Comparison of ENCODE assay signal across 8 cellular contexts in genomic region chr6:152309648-152310047, GRCh38.
DNase-seq lines count a peak whose midpoint lies in the region; ATAC-seq and TF ChIP-seq lines count a peak whose summit lies in the region.

No MANE protein-coding gene starts in this region.

- no peak overlapping the region for H3K27ac Mint-ChIP-seq in MCF 10A (ENCODE audit: low read depth, unreplicated experiment)

- peaks cover 11% of the 10 kb centered on the region for H3K4me1 Mint-ChIP-seq in MCF 10A (ENCODE audit: insufficient read depth, unreplicated experiment)

- H2AFZ ChIP-seq in neuronal stem cell (ENCODE audit: low read length) = no peak overlapping the region

- no peaks in the 10 kb centered on the region for H3K79me1 ChIP-seq in neuronal stem cell (ENCODE audit: low read depth, low read length)

- CTCF ChIA-PET in GM10248 (lab: Yijun Ruan, JAX) (interaction anchor here (1.7 to 2.5 kb wide), 3 partner anchors 8 to 29 kb away, joined by 6 to 14 read pairs (median 9); no protein-coding TSS in a partner anchor), MCF 10A (lab: Yijun Ruan, JAX) (no interaction called here)

- H4K20me1 ChIP-seq in BLaER1 = no peaks in the 10 kb centered on the region

- H3K27ac ChIP-seq in BLaER1 (no peak overlapping the region), neuronal stem cell (replicated peaks; ENCODE audit: low read length) (no peak overlapping the region), right lobe of liver (no peak overlapping the region)

- no peak overlapping the region for H3K9ac ChIP-seq in BLaER1
- H3K9ac ChIP-seq in neuronal stem cell (ENCODE audit: low read depth, low read length, poor library complexity) = no peak overlapping the region

- H3K36me3 ChIP-seq in BLaER1 (no peaks in the 10 kb centered on the region), neuronal stem cell (replicated peaks in 1 of 2; ENCODE audit: control insufficient read depth in 2 of 2, insufficient read depth in 2 of 2, low read length in 2 of 2) (no peaks in the 10 kb centered on the region), right lobe of liver (no peaks in the 10 kb centered on the region)

- H2BK120ac ChIP-seq in neuronal stem cell (ENCODE audit: low read depth, low read length) = no peak overlapping the region

- no CpG with 5 or more reads among the region's 6 CpGs for WGBS in neuronal stem cell (ENCODE audit: extremely low coverage in 2 of 2, insufficient read length in 2 of 2, insufficient replicate concordance in 1 of 2), 2 donors
- WGBS in right lobe of liver (ENCODE audit: insufficient coverage, low coverage, low lambda C conversion rate, missing lambda C conversion rate) = 60% methylated on average over 6 of the region's 6 CpGs

- H3K4me3 ChIP-seq in BLaER1 (no peak overlapping the region), neuronal stem cell (ENCODE audit: low read length in 2 of 2) (no peak overlapping the region), right lobe of liver (no peak overlapping the region)

- intact Hi-C loops in right lobe of liver (cut with DNase I) (no loop called here), MCF 10A (cut with micrococcal nuclease) (no loop called here)

- H3K18ac ChIP-seq in neuronal stem cell (ENCODE audit: low read length) = no peak overlapping the region

- no peak overlapping the region for H2AK5ac ChIP-seq in neuronal stem cell (ENCODE audit: low read depth, low read length)

- no peak overlapping the region for H4K91ac ChIP-seq in neuronal stem cell (ENCODE audit: low read depth, low read length, poor library complexity)

- no peak overlapping the region for H3K4me3 Mint-ChIP-seq in MCF 10A (ENCODE audit: unreplicated experiment)

- no peak for TF ChIP-seq POLR2A in right lobe of liver (IDR thresholded peaks at IDR 0.05)

- no TSS peak for BruUV-seq in MCF 10A (replicated peaks; lab: Mats Ljungman, UMichigan)

- no peak overlapping the region for H3K4ac ChIP-seq in neuronal stem cell (ENCODE audit: low read length)

- no peak for TF ChIP-seq CTCF in right lobe of liver (IDR thresholded peaks at IDR 0.05)
- TF ChIP-seq CTCF in GM10248 (IDR thresholded peaks at IDR 0.05; ENCODE audit: control extremely low read depth, extremely low read depth, low read depth, missing control alignments) = no peak
- no peak for TF ChIP-seq CTCF in MCF 10A (IDR thresholded peaks at IDR 0.05; ENCODE audit: unreplicated experiment)

- no peaks in the 10 kb centered on the region for H3K27me3 Mint-ChIP-seq in MCF 10A (ENCODE audit: insufficient read depth, unreplicated experiment)

- H3K4me2 ChIP-seq in BLaER1 = peak overlapping the region; percentile 43
- no peak overlapping the region for H3K4me2 ChIP-seq in neuronal stem cell (ENCODE audit: insufficient read depth, low read length, poor library complexity, severe bottlenecking)

- H3K23ac ChIP-seq in neuronal stem cell (ENCODE audit: low read depth, low read length, poor library complexity) = no peak overlapping the region

- H4K8ac ChIP-seq in neuronal stem cell (ENCODE audit: low read depth, low read length) = no peak overlapping the region

- H3K27me3 ChIP-seq in BLaER1 (no peaks in the 10 kb centered on the region), neuronal stem cell (ENCODE audit: control insufficient read depth in 3 of 3, insufficient read depth in 3 of 3, low read depth in 1 of 3, low read length in 3 of 3) (no peaks in the 10 kb centered on the region), right lobe of liver (no peaks in the 10 kb centered on the region)

- peaks cover 8% of the 10 kb centered on the region for H3K36me3 Mint-ChIP-seq in MCF 10A (ENCODE audit: insufficient read depth, unreplicated experiment)

- POLR2A ChIA-PET in GM10248 (lab: Yijun Ruan, JAX) (no interaction called here), MCF 10A (lab: Yijun Ruan, JAX) (no interaction called here)

- ATAC-seq in HG03196 (IDR thresholded peaks at IDR 0.05; ENCODE audit: unreplicated experiment) (peak; percentile 77), right lobe of liver (no peak), HG03571 (IDR thresholded peaks at IDR 0.05; ENCODE audit: unreplicated experiment) (no peak)

- H3K9me3 ChIP-seq in BLaER1 = no peaks in the 10 kb centered on the region
- no peaks in the 10 kb centered on the region for H3K9me3 ChIP-seq in neuronal stem cell (replicated peaks in 1 of 2; ENCODE audit: control insufficient read depth in 2 of 2, insufficient read depth in 1 of 2, low read depth in 1 of 2, low read length in 2 of 2)
- no peaks in the 10 kb centered on the region for H3K9me3 ChIP-seq in right lobe of liver

- H2BK5ac ChIP-seq in neuronal stem cell (ENCODE audit: low read length) = no peak overlapping the region

- DNase-seq in activated CD8-positive, alpha-beta memory T cell treated with anti-CD3 and anti-CD28 coated beads, Interleukin-2, amount 50 U/mL, for 1 hour (ENCODE audit: extremely low read depth) = peak; percentile 43
- DNase-seq in neuronal stem cell (ENCODE audit: low spot score) (no peak), right lobe of liver (no peak), GM10248 (ENCODE audit: extremely low spot score) (no peak), MCF 10A (ENCODE audit: unreplicated experiment) (no peak)

- H3K14ac ChIP-seq in neuronal stem cell (ENCODE audit: low read length) = peak overlapping the region; percentile 94

- no peaks in the 10 kb centered on the region for H3K9me3 Mint-ChIP-seq in MCF 10A (ENCODE audit: unreplicated experiment)

- no peak overlapping the region for H2BK15ac ChIP-seq in neuronal stem cell (ENCODE audit: low read length)

- H3K4me1 ChIP-seq in BLaER1 (peaks cover 8% of the 10 kb centered on the region), neuronal stem cell (ENCODE audit: control insufficient read depth in 2 of 2, insufficient read depth in 1 of 2, low read depth in 1 of 2, low read length in 2 of 2) (peaks cover 0 to 1% of the 10 kb centered on the region in 2 donors), right lobe of liver (peaks cover 0 to 27% (median 12%) of the 10 kb centered on the region in 4 donors)

- no peak overlapping the region for H2BK12ac ChIP-seq in neuronal stem cell (ENCODE audit: low read length)
